24 cellular contexts compared by ENCODE assay signal in the genomic region with DNA sequence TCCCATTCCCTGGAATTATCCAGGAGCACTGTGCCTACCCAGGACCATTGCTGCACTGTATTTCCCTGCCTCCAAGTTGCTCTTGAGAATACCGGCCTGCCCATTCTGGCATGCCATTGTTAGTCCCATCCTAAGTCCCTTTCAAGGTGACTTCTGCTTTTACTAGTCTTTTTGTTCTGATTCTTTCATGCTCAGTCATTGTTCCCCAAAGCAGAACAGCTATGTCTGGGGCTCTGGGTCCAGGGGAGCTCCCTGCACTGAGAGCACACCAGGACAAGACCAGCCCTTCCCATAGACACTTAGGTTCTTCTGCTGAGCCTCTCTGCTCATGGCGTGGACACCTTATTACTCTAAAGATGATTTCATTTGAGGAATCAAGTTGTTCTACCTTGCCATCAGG.
"Had no signal": no experiment of that assay in that cellular context is flagged by ENCODE, and none has a peak within 500 bp of the region (broad histone marks: within the 10 kb centered on the region; RNA-seq: fewer than 3 reads in every experiment).

No MANE protein-coding gene starts in this region.

- ATAC-seq: activated T-cell treated with anti-CD3 and anti-CD28 coated beads, Interleukin-2, amount 50 U/mL, for 4 hours; activated T-helper 17 cell treated with anti-CD3 and anti-CD28 coated beads, Interleukin-2, amount 50 U/mL, for 72 hours; left cardiac atrium; left ventricle myocardium superior; naive thymus-derived CD8-positive, alpha-beta T cell; psoas muscle; stimulated activated naive CD8-positive, alpha-beta T cell treated with anti-CD3 and anti-CD28 coated beads, Interleukin-15, Interleukin-2, amounts not matched to agents 100 U/mL and 50 U/mL, for 24 hours; WTC11 had no signal

- H3K27ac Mint-ChIP-seq: activated CD4-positive, alpha-beta memory T cell treated with anti-CD3 and anti-CD28 coated beads, Interleukin-2, amount 10 ng/mL, durations not matched to agents 7 days and 5 days; activated CD4-positive, alpha-beta T cell treated with anti-CD3 and anti-CD28 coated beads, Interleukin-2, amount 10 ng/mL, durations not matched to agents 7 days and 5 days; activated T-helper 17 cell treated with anti-CD3 and anti-CD28 coated beads, Interleukin-2, amount 50 U/mL, for 72 hours; naive thymus-derived CD8-positive, alpha-beta T cell; WTC11 had no signal

- H3K36me3 Mint-ChIP-seq: naive thymus-derived CD8-positive, alpha-beta T cell; WTC11 had no signal

- H3K4me3 Mint-ChIP-seq: activated CD4-positive, alpha-beta memory T cell treated with anti-CD3 and anti-CD28 coated beads, Interleukin-2, amount 10 ng/mL, durations not matched to agents 7 days and 5 days; activated CD4-positive, alpha-beta T cell treated with anti-CD3 and anti-CD28 coated beads, Interleukin-2, amount 10 ng/mL, durations not matched to agents 7 days and 5 days; activated T-cell treated with anti-CD3 and anti-CD28 coated beads, Interleukin-2, amount 50 U/mL, for 4 hours; activated T-helper 17 cell treated with anti-CD3 and anti-CD28 coated beads, Interleukin-2, amount 50 U/mL, for 72 hours; naive thymus-derived CD8-positive, alpha-beta T cell; neural crest cell; WTC11 had no signal

- DNase-seq: activated CD4-positive, alpha-beta memory T cell treated with anti-CD3 and anti-CD28 coated beads, Interleukin-2, amount 10 ng/mL, durations not matched to agents 7 days and 5 days; activated CD4-positive, alpha-beta T cell treated with anti-CD3 and anti-CD28 coated beads for 1 hour; activated CD4-positive, alpha-beta T cell treated with anti-CD3 and anti-CD28 coated beads, Interleukin-2, amount 10 ng/mL, durations not matched to agents 7 days and 5 days; activated gamma-delta T cell treated with Interleukin-2 at 50 U/mL for 16 hours; activated naive CD4-positive, alpha-beta T cell treated with anti-CD3 and anti-CD28 coated beads, Interleukin-2, amount 50 U/mL, for 16 hours; activated T-cell treated with anti-CD3 and anti-CD28 coated beads, Interleukin-2, amount 50 U/mL, for 4 hours; amniotic stem cell; brain microvascular endothelial cell; foreskin fibroblast; head of caudate nucleus; hippocampal formation; left cardiac atrium; left ventricle myocardium superior; mammary epithelial cell; naive thymus-derived CD8-positive, alpha-beta T cell; occipital lobe; psoas muscle; stimulated activated CD4-positive, alpha-beta T cell treated with anti-CD3 and anti-CD28 coated beads, Interleukin-1b, Interleukin-23, amount 100 ng/mL, for 48 hours; stimulated activated naive CD8-positive, alpha-beta T cell treated with anti-CD3 and anti-CD28 coated beads, Interleukin-15, Interleukin-2, amounts not matched to agents 100 U/mL and 50 U/mL, for 24 hours; testis; transverse colon had no signal

- H3K4me1 Mint-ChIP-seq: activated CD4-positive, alpha-beta memory T cell treated with anti-CD3 and anti-CD28 coated beads, Interleukin-2, amount 10 ng/mL, durations not matched to agents 7 days and 5 days; activated CD4-positive, alpha-beta T cell treated with anti-CD3 and anti-CD28 coated beads, Interleukin-2, amount 10 ng/mL, durations not matched to agents 7 days and 5 days; activated T-helper 17 cell treated with anti-CD3 and anti-CD28 coated beads, Interleukin-2, amount 50 U/mL, for 72 hours; neural crest cell had no signal

- H3K9me3 Mint-ChIP-seq: activated CD4-positive, alpha-beta memory T cell treated with anti-CD3 and anti-CD28 coated beads, Interleukin-2, amount 10 ng/mL, durations not matched to agents 7 days and 5 days; neural crest cell had no signal

- H3K27me3 Mint-ChIP-seq: activated CD4-positive, alpha-beta memory T cell treated with anti-CD3 and anti-CD28 coated beads, Interleukin-2, amount 10 ng/mL, durations not matched to agents 7 days and 5 days; activated CD4-positive, alpha-beta T cell treated with anti-CD3 and anti-CD28 coated beads, Interleukin-2, amount 10 ng/mL, durations not matched to agents 7 days and 5 days; activated T-helper 17 cell treated with anti-CD3 and anti-CD28 coated beads, Interleukin-2, amount 50 U/mL, for 72 hours had no signal
